1 cellular context compared by ENCODE assay signal in the genomic region with DNA sequence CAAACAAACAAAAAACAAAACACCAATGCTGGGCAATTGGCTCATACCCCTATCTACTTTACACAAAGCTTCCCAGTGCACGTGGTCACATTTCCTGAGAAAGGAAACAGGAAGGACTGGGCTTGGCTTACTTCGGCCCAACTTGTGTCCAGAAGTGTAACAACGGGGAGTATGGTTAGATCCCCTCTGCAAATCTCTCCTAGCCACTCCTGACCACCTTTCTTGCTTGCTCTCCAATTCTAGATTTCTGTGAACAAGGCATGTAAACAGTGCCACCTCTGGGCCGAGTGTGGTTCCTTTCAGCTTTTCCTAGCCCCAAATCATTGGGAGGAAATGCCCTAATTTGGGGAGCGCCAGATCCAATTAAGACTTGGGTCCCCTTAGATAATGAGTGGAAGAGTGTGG.
TF ChIP-seq lines count a peak whose summit lies in the region.

No MANE protein-coding gene starts in this region.

TF ChIP-seq in liver, 16 proteins besides CTCF, POLR2A, EP300 and RAD21 (continued from another document):
- TF ChIP-seq EGR1 (IDR thresholded peaks at IDR 0.05; ENCODE audit: low read depth in 2 of 2) = no peak
- TF ChIP-seq YY1 (IDR thresholded peaks at IDR 0.05) = no peak
- TF ChIP-seq FOXA1 (IDR thresholded peaks at IDR 0.05) = no peak
- no peak for TF ChIP-seq RXRA (IDR thresholded peaks at IDR 0.05)
